In the genomic region with DNA sequence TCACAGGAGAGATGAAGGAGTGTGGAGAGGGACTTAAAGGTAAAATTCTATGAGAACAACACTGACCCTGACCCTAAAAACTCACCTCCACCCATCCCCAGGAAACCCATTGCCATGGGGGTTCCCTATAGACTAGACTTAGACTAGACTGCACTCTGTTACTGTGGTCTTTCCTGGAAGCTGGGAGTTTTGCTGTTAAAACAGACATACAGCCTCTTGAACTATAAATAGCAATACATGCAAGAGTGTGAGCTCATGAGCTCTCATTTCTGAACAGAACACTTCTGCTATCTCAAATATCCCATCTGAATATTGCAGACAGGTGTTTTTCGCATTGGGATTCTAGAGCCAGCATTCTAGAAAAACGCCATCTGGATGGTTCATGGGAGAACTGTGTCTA, we compare ENCODE assay signal across 8 cellular contexts. TPM values are rescaled to one million over a fixed set of nuclear protein-coding genes. Genes with fewer than 3 reads are reported as not detected.
DNase-seq lines count a peak whose midpoint lies in the region; ATAC-seq and TF ChIP-seq lines count a peak whose summit lies in the region.

No MANE protein-coding gene starts in this region.

- H3K27ac Mint-ChIP-seq in endothelial cell (ENCODE audit: unreplicated experiment), result peak overlapping the region; percentile 68

- no peaks in the 10 kb centered on the region for H3K9me3 ChIP-seq in suprapubic skin

- no peak for TF ChIP-seq EP300 in suprapubic skin (IDR thresholded peaks at IDR 0.05)

- in situ Hi-C loops in KBM-7 (cut with MboI; ENCODE audit: low pct_unique_long_range_greater_than_20kb, low sequenced_read_pairs), result loop anchor here (25.0 kb wide), 1 partner anchor 395 kb away; a partner anchor contains a TSS

- no peak for TF ChIP-seq CTCF in GM06990 (IDR thresholded peaks at IDR 0.05; ENCODE audit: insufficient read depth, low read length, poor library complexity, severe bottlenecking)
- no peak for TF ChIP-seq CTCF in endothelial cell (IDR thresholded peaks at IDR 0.05; ENCODE audit: unreplicated experiment)
- TF ChIP-seq CTCF in suprapubic skin (IDR thresholded peaks at IDR 0.05), result no peak

- peaks cover 8% of the 10 kb centered on the region for H3K4me1 ChIP-seq in suprapubic skin

- H3K4me1 Mint-ChIP-seq in endothelial cell (ENCODE audit: unreplicated experiment), result peaks cover 22% of the 10 kb centered on the region

- H3K4me3 ChIP-seq in GM06990 (replicated peaks; ENCODE audit: low read depth, low read length), result peak overlapping the region; percentile 7
- no peak overlapping the region for H3K4me3 ChIP-seq in suprapubic skin

- no peaks in the 10 kb centered on the region for H3K9me3 Mint-ChIP-seq in endothelial cell (ENCODE audit: unreplicated experiment)

- no peak for TF ChIP-seq POLR2A in suprapubic skin (IDR thresholded peaks at IDR 0.05)

- H3K27me3 ChIP-seq in GM06990 (replicated peaks; ENCODE audit: control insufficient read depth, insufficient read depth, low read length) (no peaks in the 10 kb centered on the region), suprapubic skin (no peaks in the 10 kb centered on the region)

- peaks cover 1% of the 10 kb centered on the region for H3K27me3 Mint-ChIP-seq in endothelial cell (ENCODE audit: unreplicated experiment)

- DNase-seq in GM06990 (ENCODE audit: extremely low read depth, insufficient read length) (no peak), KBM-7 (peak; percentile 31), endothelial cell (ENCODE audit: low spot score) (no peak), cortex of kidney (lab: John Stamatoyannopoulos, UW) (no peak), HuH-7 (ENCODE audit: low spot score) (no peak), suprapubic skin (ENCODE audit: low spot score in 2 of 2) (no peak)

- H3K4me3 Mint-ChIP-seq in endothelial cell (ENCODE audit: unreplicated experiment), result no peak overlapping the region

- no peak overlapping the region for H3K27ac ChIP-seq in suprapubic skin

- WGBS in suprapubic skin, result 74% methylated on average over 2 of the region's 2 CpGs

- ATAC-seq in GM19351 (IDR thresholded peaks at IDR 0.05; ENCODE audit: unreplicated experiment), result peak; percentile 42
- no peak for ATAC-seq in GM19324 (IDR thresholded peaks at IDR 0.05; ENCODE audit: low FRiP score, unreplicated experiment)

- H3K36me3 ChIP-seq in GM06990 (ENCODE audit: control insufficient read depth, insufficient read depth, low read length) (no peaks in the 10 kb centered on the region), suprapubic skin (no peaks in the 10 kb centered on the region)

- H3K36me3 Mint-ChIP-seq in endothelial cell (ENCODE audit: low read depth, unreplicated experiment), result no peaks in the 10 kb centered on the region

RNA-seq across cellular contexts. Expression of a gene that starts 51.8 kb away (rescaled TPM):
- total RNA-seq in endothelial cell (ENCODE audit: unreplicated experiment), result 0.31 TPM
- under 1 TPM in 1 of 4 donors, not detected in 3; 0.31 TPM for total RNA-seq in suprapubic skin

RNA-seq across cellular contexts. Expression of a gene that starts 56.9 kb away (rescaled TPM):
- total RNA-seq in endothelial cell (ENCODE audit: unreplicated experiment) (0.36 TPM), suprapubic skin (10 to 100 TPM in 2 of 4 donors, 1 to 10 TPM in 2; 3.0 to 16.0 (median 10.1) TPM)
